9 cellular contexts compared by ENCODE assay signal in the genomic region with DNA sequence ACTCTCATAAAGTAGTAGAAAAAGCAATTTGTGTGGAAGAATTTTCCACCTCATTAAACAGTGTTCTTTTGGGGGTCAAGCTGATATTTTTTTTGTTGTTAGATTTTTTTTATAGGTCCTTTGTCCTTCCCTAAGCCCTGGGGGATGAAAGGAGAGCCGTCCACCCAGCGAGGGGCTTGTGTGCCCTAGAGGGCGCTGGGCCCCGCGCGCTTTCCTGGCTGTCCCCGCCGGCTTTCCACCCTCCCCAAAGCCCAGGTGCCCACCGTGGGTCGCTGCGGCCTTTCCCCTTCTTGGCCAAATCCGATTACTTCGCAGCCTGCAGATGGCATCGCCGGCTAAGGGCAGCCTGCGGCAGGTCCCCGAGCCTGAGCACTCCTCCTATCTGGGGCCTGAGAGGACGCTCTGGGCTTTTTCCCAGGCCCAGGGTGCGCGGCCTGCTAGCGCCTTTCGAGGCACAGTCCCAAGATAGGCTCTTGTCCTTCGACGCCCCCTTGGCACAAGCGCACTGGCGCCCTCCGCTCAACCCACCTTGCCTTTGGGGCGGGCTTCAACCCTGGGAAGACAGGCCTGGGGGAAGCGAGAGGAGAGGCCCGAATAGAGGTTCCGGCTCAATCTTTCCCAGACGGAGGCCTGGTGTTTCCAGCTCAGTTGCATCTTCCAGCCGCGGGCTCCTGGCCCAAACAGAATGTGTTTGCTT. TPM values are rescaled to one million over a fixed set of nuclear protein-coding genes. Genes with fewer than 3 reads are reported as not detected.
A peak's percentile ranks its signal among the peaks of the same experiment; 100 is the strongest.
DNase-seq lines count a peak whose midpoint lies in the region; ATAC-seq and TF ChIP-seq lines count a peak whose summit lies in the region.
"Had no signal": no experiment of that assay in that cellular context is flagged by ENCODE, and none has a peak within 500 bp of the region (broad histone marks: within the 10 kb centered on the region; RNA-seq: fewer than 3 reads in every experiment).

No MANE protein-coding gene starts in this region.

- H2AFZ ChIP-seq in Loucy (ENCODE audit: low read length) = no peak overlapping the region

- H3K4me2 ChIP-seq in Loucy (ENCODE audit: low read depth, low read length, poor library complexity, severe bottlenecking) = no peak overlapping the region

- ATAC-seq in sciatic nerve = peak; percentile 58

- peak overlapping the region; percentile 5 for H3K4me3 ChIP-seq in Loucy (ENCODE audit: low read length, poor library complexity, severe bottlenecking)
- no peak overlapping the region for H3K4me3 ChIP-seq in fibroblast of the aortic adventitia (ENCODE audit: low read depth, low read length)
- H3K4me3 ChIP-seq in effector memory CD4-positive, alpha-beta T cell (ENCODE audit: insufficient read depth, low read depth, low read length, poor library complexity, severe bottlenecking) = no peak overlapping the region

- no peak for TF ChIP-seq CTCF in Loucy (conservative IDR thresholded peaks at IDR 0.05; ENCODE audit: low read length)
- TF ChIP-seq CTCF in fibroblast of the aortic adventitia (IDR thresholded peaks at IDR 0.05; ENCODE audit: insufficient read depth, low read length) = peak; percentile 11

- no peaks in the 10 kb centered on the region for H3K36me3 ChIP-seq in Loucy (ENCODE audit: insufficient read depth, low read length)
- H3K36me3 ChIP-seq in effector memory CD4-positive, alpha-beta T cell (ENCODE audit: control insufficient read depth, insufficient read depth, low read length) = no peaks in the 10 kb centered on the region
- H3K36me3 ChIP-seq: neutrophil had no signal

- H3F3A ChIP-seq in Loucy (ENCODE audit: low read depth) = no peaks in the 10 kb centered on the region

- H4K20me1 ChIP-seq in Loucy (ENCODE audit: insufficient read depth, low read length, poor library complexity, severe bottlenecking) = no peaks in the 10 kb centered on the region

- H3K4me1 ChIP-seq in Loucy (ENCODE audit: insufficient read depth, low read length, poor library complexity, severe bottlenecking) = no peaks in the 10 kb centered on the region
- H3K4me1 ChIP-seq in effector memory CD4-positive, alpha-beta T cell (ENCODE audit: control insufficient read depth, insufficient read depth, low read length, poor library complexity, severe bottlenecking) = peaks cover 2% of the 10 kb centered on the region

- intact Hi-C loops in sciatic nerve (cut with DNase I) = no loop called here

- H3K9me3 ChIP-seq in Loucy (ENCODE audit: insufficient read depth, low read depth, low read length) = no peaks in the 10 kb centered on the region
- H3K9me3 ChIP-seq in effector memory CD4-positive, alpha-beta T cell (ENCODE audit: control insufficient read depth, low read length) = no peaks in the 10 kb centered on the region
- H3K9me3 ChIP-seq: neutrophil had no signal

- no peaks in the 10 kb centered on the region for H3K27me3 ChIP-seq in Loucy (ENCODE audit: insufficient read depth, low read length, poor library complexity, severe bottlenecking)
- peaks cover 51% of the 10 kb centered on the region for H3K27me3 ChIP-seq in effector memory CD4-positive, alpha-beta T cell (replicated peaks; ENCODE audit: control insufficient read depth, insufficient read depth, low read length, poor library complexity, severe bottlenecking)

- no peak overlapping the region for H3K9ac ChIP-seq in Loucy (ENCODE audit: low read depth, low read length, poor library complexity, severe bottlenecking)

- no peaks in the 10 kb centered on the region for H3K9me2 ChIP-seq in Loucy (replicated peaks; ENCODE audit: low read depth, low read length)

- DNase-seq in activated CD4-positive, alpha-beta T cell treated with anti-CD3 and anti-CD28 coated beads for 48 hours = peak; percentile 7
- DNase-seq in activated CD4-positive, alpha-beta T cell treated with anti-CD3 and anti-CD28 coated beads for 1 hour = no peak
- DNase-seq in fibroblast of the aortic adventitia (ENCODE audit: low read depth) (no peak), sciatic nerve (ENCODE audit: low spot score) (no peak), medulla oblongata (ENCODE audit: extremely low spot score) (no peak)
- no peak for DNase-seq in effector memory CD4-positive, alpha-beta T cell
- DNase-seq in stimulated activated CD4-positive, alpha-beta T cell treated with anti-CD3 and anti-CD28 coated beads, Interleukin-4, amount 100 ng/mL, for 4 hours = no peak

- H3K79me2 ChIP-seq in Loucy (ENCODE audit: insufficient read depth, low read length) = no peaks in the 10 kb centered on the region

- no peak overlapping the region for H3K27ac ChIP-seq in effector memory CD4-positive, alpha-beta T cell (ENCODE audit: insufficient read depth, low read length, poor library complexity, severe bottlenecking)
- H3K27ac ChIP-seq: neutrophil had no signal

RNA-seq across cellular contexts. Expression of gene TFAP2A, which starts 33.6 kb away (rescaled TPM):
- total RNA-seq in fibroblast of the aortic adventitia (ENCODE audit: low replicate concordance) (1.4 TPM in 1 of 2 replicates, not detected in the other), sciatic nerve (1.6 TPM)
